Comparison of ENCODE assay signal across 8 cellular contexts in genomic region chr14:106196469-106196868, GRCh38.
DNase-seq lines count a peak whose midpoint lies in the region; ATAC-seq and TF ChIP-seq lines count a peak whose summit lies in the region.
"Not testable (repeated sequence)": the region's sequence is repeated elsewhere in the genome, so short reads cannot be mapped to it uniquely, and the experiment has no call there.

No MANE protein-coding gene starts in this region.

- not testable (repeated sequence) for H3F3A ChIP-seq in DOHH2 (ENCODE audit: control insufficient read depth, insufficient read depth)

- DNase-seq in NB4 (ENCODE audit: low read depth) (peak; percentile 3), T-helper 9 cell (peak; percentile 59), natural killer cell (peak; percentile 47), transverse colon (peak; percentile 17)
- DNase-seq in activated CD8-positive, alpha-beta memory T cell treated with anti-CD3 and anti-CD28 coated beads, Interleukin-2, amount 10 ng/mL, durations not matched to agents 7 days and 5 days, result peak; percentile 73
- peak; percentile 62 for DNase-seq in activated naive CD4-positive, alpha-beta T cell treated with Interleukin-2 at 50 U/mL for 16 hours
- DNase-seq in stimulated activated CD8-positive, alpha-beta memory T cell treated with anti-CD3 and anti-CD28 coated beads, Interleukin-12 subunit alpha, Interleukin-12 subunit beta, amount 100 ng/mL, for 1 hour (ENCODE audit: low read depth), result peak; percentile 45

- not testable (repeated sequence) for H4K20me1 ChIP-seq in DOHH2 (ENCODE audit: control insufficient read depth, insufficient read depth, low read depth, low read length)

- 52% methylated on average over 7 of the region's 7 CpGs; no CpG with 5 or more reads in 1 of the 2 donors for WGBS in transverse colon (ENCODE audit: low coverage in 1 of 2), 2 donors

- in situ Hi-C loops in transverse colon (cut with MboI; ENCODE audit: low pct_ligation_motif_present in 1 of 4, low pct_unique_long_range_greater_than_20kb in 1 of 4, low sequenced_read_pairs in 3 of 4), result not testable (repeated sequence)

- H3K4me3 Mint-ChIP-seq in activated CD8-positive, alpha-beta memory T cell treated with anti-CD3 and anti-CD28 coated beads, Interleukin-2, amount 10 ng/mL, durations not matched to agents 7 days and 5 days; natural killer cell: not testable (repeated sequence)

- not testable (repeated sequence) for H3K9me3 ChIP-seq in DOHH2 (ENCODE audit: control insufficient read depth, insufficient read depth, low read length); transverse colon

- H3K4me3 ChIP-seq in DOHH2 (ENCODE audit: low read length); NB4 (ENCODE audit: low read depth, low read length); transverse colon: not testable (repeated sequence)

- CTCF ChIA-PET in activated CD8-positive, alpha-beta memory T cell treated with anti-CD3 and anti-CD28 coated beads, Interleukin-2, amount 10 ng/mL, durations not matched to agents 7 days and 5 days (lab: Charles Lee), result interaction anchor here (1.4 to 2.1 kb wide), 2 partner anchors 11 to 15 kb away, joined by 3 to 7 read pairs; no protein-coding TSS in a partner anchor

- H3K36me3 ChIP-seq in DOHH2 (ENCODE audit: control insufficient read depth, low read length); transverse colon: not testable (repeated sequence)

- peaks cover 70% of the 10 kb centered on the region for H3K27me3 Mint-ChIP-seq in activated CD8-positive, alpha-beta memory T cell treated with anti-CD3 and anti-CD28 coated beads, Interleukin-2, amount 10 ng/mL, durations not matched to agents 7 days and 5 days
- peaks cover 42 to 69% of the 10 kb centered on the region in 2 donors for H3K27me3 Mint-ChIP-seq in natural killer cell (ENCODE audit: low read depth in 2 of 2)

- not testable (repeated sequence) for TF ChIP-seq POLR2A in NB4 (IDR thresholded peaks at IDR 0.05; ENCODE audit: extremely low read depth, insufficient read length); transverse colon (IDR thresholded peaks at IDR 0.05)

- H3K4me1 Mint-ChIP-seq in activated CD8-positive, alpha-beta memory T cell treated with anti-CD3 and anti-CD28 coated beads, Interleukin-2, amount 10 ng/mL, durations not matched to agents 7 days and 5 days, result peaks cover 18% of the 10 kb centered on the region
- H3K4me1 Mint-ChIP-seq in natural killer cell, result not testable (repeated sequence)

- H3K9me3 Mint-ChIP-seq in activated CD8-positive, alpha-beta memory T cell treated with anti-CD3 and anti-CD28 coated beads, Interleukin-2, amount 10 ng/mL, durations not matched to agents 7 days and 5 days (ENCODE audit: low read depth); natural killer cell: not testable (repeated sequence)

- H3K27ac ChIP-seq in DOHH2 (ENCODE audit: low read depth, low read length); transverse colon: not testable (repeated sequence)

- H3K4me1 ChIP-seq in DOHH2 (ENCODE audit: control insufficient read depth, low read length); transverse colon: not testable (repeated sequence)

- intact Hi-C loops in natural killer cell (cut with micrococcal nuclease); transverse colon (cut with DNase I; ENCODE audit: low total_unique reads): not testable (repeated sequence)

- H3K27ac Mint-ChIP-seq in activated CD8-positive, alpha-beta memory T cell treated with anti-CD3 and anti-CD28 coated beads, Interleukin-2, amount 10 ng/mL, durations not matched to agents 7 days and 5 days; natural killer cell: not testable (repeated sequence)

- not testable (repeated sequence) for ATAC-seq in activated CD8-positive, alpha-beta memory T cell treated with anti-CD3 and anti-CD28 coated beads, Interleukin-2, amount 10 ng/mL, durations not matched to agents 7 days and 5 days
- ATAC-seq in natural killer cell, result peak in 1 of 3 donors; percentile 17

- H3K36me3 Mint-ChIP-seq in activated CD8-positive, alpha-beta memory T cell treated with anti-CD3 and anti-CD28 coated beads, Interleukin-2, amount 10 ng/mL, durations not matched to agents 7 days and 5 days; natural killer cell: not testable (repeated sequence)

- not testable (repeated sequence) for H3K4me2 ChIP-seq in DOHH2 (ENCODE audit: low read length)

- H3K9me2 ChIP-seq in DOHH2 (replicated peaks; ENCODE audit: control insufficient read depth, low read length), result not testable (repeated sequence)

- TF ChIP-seq CTCF in DOHH2 (IDR thresholded peaks at IDR 0.05; ENCODE audit: low read depth, low read length, poor library complexity, severe bottlenecking), result peak; percentile 58
- peak; percentile 22 for TF ChIP-seq CTCF in NB4 (IDR thresholded peaks at IDR 0.05; ENCODE audit: low read depth, low read length)
- peak; percentile 40 for TF ChIP-seq CTCF in natural killer cell (IDR thresholded peaks at IDR 0.05)
- not testable (repeated sequence) for TF ChIP-seq CTCF in transverse colon (IDR thresholded peaks at IDR 0.05)

- H3K27me3 ChIP-seq in DOHH2 (ENCODE audit: control insufficient read depth, low read length); transverse colon: not testable (repeated sequence)

- TF ChIP-seq EP300 in transverse colon (IDR thresholded peaks at IDR 0.05; ENCODE audit: low read depth), result not testable (repeated sequence)

- not testable (repeated sequence) for H3K79me2 ChIP-seq in DOHH2 (ENCODE audit: control insufficient read depth, low read length)

Comparison
In these comparisons a context has a peak if more than half of its experiments do, and no peak if none do; other contexts are left out.
1. DNase-seq: peak in every context shown above with its lines; median percentile 73 in activated CD8-positive, alpha-beta memory T cell treated with anti-CD3 and anti-CD28 coated beads, Interleukin-2, amount 10 ng/mL, durations not matched to agents 7 days and 5 days; 62 in activated naive CD4-positive, alpha-beta T cell treated with Interleukin-2 at 50 U/mL for 16 hours; 59 in T-helper 9 cell; 47 in natural killer cell; 45 in stimulated activated CD8-positive, alpha-beta memory T cell treated with anti-CD3 and anti-CD28 coated beads, Interleukin-12 subunit alpha, Interleukin-12 subunit beta, amount 100 ng/mL, for 1 hour; 17 in transverse colon; 3 in NB4.